In genomic region chr19:13723206-13723605, GRCh38 we compare ENCODE assay signal across 15 cellular contexts. TPM values are rescaled to one million over a fixed set of nuclear protein-coding genes. Genes with fewer than 3 reads are reported as not detected.
A peak's percentile ranks its signal among the peaks of the same experiment; 100 is the strongest.
DNase-seq lines count a peak whose midpoint lies in the region; ATAC-seq and TF ChIP-seq lines count a peak whose summit lies in the region.
"Had no signal": no experiment of that assay in that cellular context is flagged by ENCODE, and none has a peak within 500 bp of the region (broad histone marks: within the 10 kb centered on the region; RNA-seq: fewer than 3 reads in every experiment).

No MANE protein-coding gene starts in this region.

- H4K20me1 ChIP-seq in PC-3 (ENCODE audit: low read length) = no peaks in the 10 kb centered on the region

- no peak overlapping the region for H3K4me2 ChIP-seq in PC-3 (ENCODE audit: low read length)

- H3F3A ChIP-seq in PC-3 (ENCODE audit: low read length, unreplicated experiment) = no peaks in the 10 kb centered on the region

- no peak for ATAC-seq in PC-3
- ATAC-seq in HG03097 (IDR thresholded peaks at IDR 0.05; ENCODE audit: low FRiP score, unreplicated experiment) = no peak
- no peak for ATAC-seq in HG02970 (IDR thresholded peaks at IDR 0.05; ENCODE audit: low FRiP score, unreplicated experiment)
- ATAC-seq in left ventricle myocardium superior = no peak
- ATAC-seq: Right ventricle myocardium inferior had no signal

- H2AFZ ChIP-seq in PC-3 (ENCODE audit: low read length) = no peak overlapping the region

- intact Hi-C loops in PC-3 (cut with micrococcal nuclease) (no loop called here), left ventricle myocardium superior (cut with micrococcal nuclease) (no loop called here)

- CTCF ChIA-PET in PC-3 (lab: Charles Lee) = no interaction called here

- no peak overlapping the region for H3K27ac ChIP-seq in PC-3 (ENCODE audit: low read length)

- POLR2A ChIA-PET in PC-3 (lab: Charles Lee; ENCODE audit: unreplicated experiment) = no interaction called here

- peaks cover 5% of the 10 kb centered on the region for H3K4me1 ChIP-seq in PC-3 (ENCODE audit: insufficient read depth, low read length)
- H3K4me1 ChIP-seq: Caco-2 had no signal

- H3K79me2 ChIP-seq in PC-3 (ENCODE audit: low read length) = no peaks in the 10 kb centered on the region

- H3K9me2 ChIP-seq in PC-3 (replicated peaks; ENCODE audit: low read length) = no peaks in the 10 kb centered on the region

- H3K9ac ChIP-seq in PC-3 (ENCODE audit: low read length) = no peak overlapping the region

- no peaks in the 10 kb centered on the region for H3K27me3 ChIP-seq in PC-3 (ENCODE audit: low read length)

- TF ChIP-seq CTCF in PC-3 (conservative IDR thresholded peaks at IDR 0.05; ENCODE audit: low read depth, low read length) = no peak
- no peak for TF ChIP-seq CTCF in cardiac fibroblast (IDR thresholded peaks at IDR 0.05; ENCODE audit: low read depth, low read length)
- no peak for TF ChIP-seq CTCF in fibroblast of villous mesenchyme (IDR thresholded peaks at IDR 0.05; ENCODE audit: insufficient read depth, low read depth, low read length)

- no peaks in the 10 kb centered on the region for H3K9me3 ChIP-seq in PC-3 (ENCODE audit: low read length)
- H3K9me3 ChIP-seq: Caco-2 had no signal

- peak; percentile 60 for DNase-seq in A172 (ENCODE audit: low spot score)
- peak; percentile 24 for DNase-seq in PC-3
- DNase-seq in cardiac fibroblast (ENCODE audit: low read depth in 2 of 2) = peak; percentile 13 to 24
- DNase-seq in fibroblast of villous mesenchyme (ENCODE audit: low read depth) = peak; percentile 37
- DNase-seq in NCI-H146 treated with DMSO at 0.1 percent for 48 hours (lab: John Stamatoyannopoulos, UW; ENCODE audit: unreplicated experiment) = no peak
- no peak for DNase-seq in left ventricle myocardium superior
- DNase-seq: 8988T, Caco-2, DMS79 treated with DMSO at 0.1 percent for 48 hours, GF-D8, NCI-H1436, NCI-H2107 had no signal

- H3K4me3 ChIP-seq in PC-3 (ENCODE audit: low read length) (no peak overlapping the region), cardiac fibroblast (replicated peaks in 1 of 2; ENCODE audit: low read depth in 2 of 2, low read length in 2 of 2) (no peak overlapping the region), fibroblast of villous mesenchyme (ENCODE audit: low read depth, low read length) (no peak overlapping the region)

- BruUV-seq in PC-3 (replicated peaks; lab: Mats Ljungman, UMichigan) = no TSS peak

- H3K36me3 ChIP-seq in PC-3 (ENCODE audit: low read depth, low read length) = no peaks in the 10 kb centered on the region

RNA-seq across cellular contexts. Expression of gene MRI1, which starts 41.1 kb away (rescaled TPM):
- 19.2 and 26.9 TPM in 2 replicates for total RNA-seq in A172 (2014; rRNA removed; shearing (Covaris generic))
- total RNA-seq in PC-3 (2014; rRNA removed) (85.2 and 140 TPM in 2 replicates), fibroblast of villous mesenchyme (27.2 and 44.1 TPM in 2 replicates), left ventricle myocardium superior (13.7 TPM)

RNA-seq across cellular contexts. Expression of gene C19orf53, which starts 51.0 kb away (rescaled TPM):
- total RNA-seq in A172 (2014; rRNA removed; shearing (Covaris generic)) = 222 and 261 TPM in 2 replicates
- total RNA-seq in PC-3 (2014; rRNA removed) (341 and 392 TPM in 2 replicates), fibroblast of villous mesenchyme (37.6 and 63.1 TPM in 2 replicates), left ventricle myocardium superior (91.1 TPM)

Comparison
In these comparisons a context has a peak if more than half of its experiments do, and no peak if none do; other contexts are left out.
1. DNase-seq: peak in A172 (single experiment), PC-3 (single experiment), cardiac fibroblast (2 of 2) and fibroblast of villous mesenchyme (single experiment); none in NCI-H146 treated with DMSO at 0.1 percent for 48 hours (single experiment) and left ventricle myocardium superior (single experiment).